In genomic region chr15:31254431-31255175, GRCh38 we compare ENCODE assay signal across 11 cellular contexts.
DNase-seq lines count a peak whose midpoint lies in the region; ATAC-seq and TF ChIP-seq lines count a peak whose summit lies in the region.
"Had no signal": no experiment of that assay in that cellular context is flagged by ENCODE, and none has a peak within 500 bp of the region (broad histone marks: within the 10 kb centered on the region; RNA-seq: fewer than 3 reads in every experiment).

No MANE protein-coding gene starts in this region.

- 33% methylated on average over 7 of the region's 7 CpGs for WGBS in smooth muscle cell (ENCODE audit: low lambda C conversion rate)

- no peak overlapping the region for H3K4me3 ChIP-seq in BLaER1 treated with 17β-estradiol and CSF1 and Interleukin-3, amounts not matched to agents 10 nM and 100 nM
- H3K4me3 ChIP-seq in cardiac fibroblast (replicated peaks in 1 of 2; ENCODE audit: low read depth in 2 of 2, low read length in 2 of 2): no peak overlapping the region
- H3K4me3 ChIP-seq in mucosa of rectum (ENCODE audit: low read length in 2 of 2): peak overlapping the region; percentile 27 to 48
- no peak overlapping the region for H3K4me3 ChIP-seq in lower lobe of right lung
- no peak overlapping the region for H3K4me3 ChIP-seq in smooth muscle cell

- peak overlapping the region; percentile 60 to 81 (median 77); a peak in 21 of 22 replicates for H3K4me2 ChIP-seq in BLaER1 treated with 17β-estradiol and CSF1 and Interleukin-3, amounts not matched to agents 10 nM and 100 nM
- H3K4me2 ChIP-seq in smooth muscle cell: no peak overlapping the region

- peak overlapping the region in 3 of 11 experiments; percentile 17 to 25 (median 21); a peak in 2 of 22 replicates for H3K9ac ChIP-seq in BLaER1 treated with 17β-estradiol and CSF1 and Interleukin-3, amounts not matched to agents 10 nM and 100 nM
- H3K9ac ChIP-seq in mucosa of rectum (ENCODE audit: low read depth in 1 of 2, low read length in 2 of 2) (peak overlapping the region in 1 of 2 donors; percentile 61), smooth muscle cell (ENCODE audit: low read depth) (no peak overlapping the region)

- no peaks in the 10 kb centered on the region for H4K20me1 ChIP-seq in BLaER1 treated with 17β-estradiol and CSF1 and Interleukin-3, amounts not matched to agents 10 nM and 100 nM
- H4K20me1 ChIP-seq in smooth muscle cell (ENCODE audit: low read depth): no peaks in the 10 kb centered on the region

- no peaks in the 10 kb centered on the region for H3K27me3 ChIP-seq in BLaER1 treated with 17β-estradiol and CSF1 and Interleukin-3, amounts not matched to agents 10 nM and 100 nM
- H3K27me3 ChIP-seq in mucosa of rectum (ENCODE audit: control insufficient read depth in 2 of 2, insufficient read depth in 2 of 2, low read length in 2 of 2): no peaks in the 10 kb centered on the region
- no peaks in the 10 kb centered on the region for H3K27me3 ChIP-seq in lower lobe of right lung (ENCODE audit: low read depth)
- no peaks in the 10 kb centered on the region for H3K27me3 ChIP-seq in smooth muscle cell (ENCODE audit: low read depth)

- peaks cover 36 to 47% (median 38%) of the 10 kb centered on the region in 10 experiments for H3K4me1 ChIP-seq in BLaER1 treated with 17β-estradiol and CSF1 and Interleukin-3, amounts not matched to agents 10 nM and 100 nM
- H3K4me1 ChIP-seq in mucosa of rectum (ENCODE audit: control insufficient read depth in 2 of 2, insufficient read depth in 2 of 2, low read length in 2 of 2) (peaks cover 30 to 34% of the 10 kb centered on the region in 2 donors), lower lobe of right lung (peaks cover 15% of the 10 kb centered on the region), smooth muscle cell (ENCODE audit: low read depth) (no peaks in the 10 kb centered on the region)

- H3K9me3 ChIP-seq in BLaER1 treated with 17β-estradiol and CSF1 and Interleukin-3, amounts not matched to agents 10 nM and 100 nM (replicated peaks in 1 of 11): no peaks in the 10 kb centered on the region; a peak in 1 of 22 replicates
- H3K9me3 ChIP-seq in mucosa of rectum (ENCODE audit: control insufficient read depth in 2 of 2, low read length in 2 of 2) (no peaks in the 10 kb centered on the region), lower lobe of right lung (no peaks in the 10 kb centered on the region), smooth muscle cell (replicated peaks; ENCODE audit: low read depth) (no peaks in the 10 kb centered on the region)

- TF ChIP-seq CTCF in cardiac fibroblast (IDR thresholded peaks at IDR 0.05; ENCODE audit: low read depth, low read length) (no peak), lower lobe of right lung (IDR thresholded peaks at IDR 0.05) (no peak), smooth muscle cell (IDR thresholded peaks at IDR 0.05; ENCODE audit: borderline replicate concordance, insufficient read depth, poor library complexity, severe bottlenecking) (no peak), GM10248 (IDR thresholded peaks at IDR 0.05; ENCODE audit: control extremely low read depth, extremely low read depth, low read depth, missing control alignments) (no peak)

- peak overlapping the region in 8 of 11 experiments; percentile 45 to 75 (median 70); a peak in 14 of 22 replicates for H3K27ac ChIP-seq in BLaER1 treated with 17β-estradiol and CSF1 and Interleukin-3, amounts not matched to agents 10 nM and 100 nM
- H3K27ac ChIP-seq in mucosa of rectum (ENCODE audit: low read depth in 2 of 2, low read length in 2 of 2) (peak overlapping the region; percentile 86 to 91), lower lobe of right lung (no peak overlapping the region), smooth muscle cell (ENCODE audit: low read depth) (no peak overlapping the region)

- no peaks in the 10 kb centered on the region for H3F3A ChIP-seq in smooth muscle cell (ENCODE audit: low read depth)

- ATAC-seq in lower lobe of right lung: no peak
- ATAC-seq: activated CD4-positive, CD25-positive, alpha-beta regulatory T cell treated with anti-CD3 and anti-CD28 coated beads, Interleukin-2, amount 50 U/mL, for 24 hours had no signal

- H3K36me3 ChIP-seq in BLaER1 treated with 17β-estradiol and CSF1 and Interleukin-3, amounts not matched to agents 10 nM and 100 nM: no peaks in the 10 kb centered on the region
- H3K36me3 ChIP-seq in mucosa of rectum (ENCODE audit: control insufficient read depth in 2 of 2, insufficient read depth in 2 of 2, low read length in 2 of 2) (no peaks in the 10 kb centered on the region), lower lobe of right lung (no peaks in the 10 kb centered on the region), smooth muscle cell (ENCODE audit: low read depth) (no peaks in the 10 kb centered on the region)

- no peaks in the 10 kb centered on the region for H3K79me2 ChIP-seq in smooth muscle cell (ENCODE audit: low read depth)

- DNase-seq in HT-29 (ENCODE audit: low spot score) (peak; percentile 56), cardiac fibroblast (ENCODE audit: low read depth in 2 of 2) (peak; percentile 73 to 74), NCI-H187 treated with DMSO at 0.1 percent for 48 hours (lab: John Stamatoyannopoulos, UW) (no peak), lower lobe of right lung (no peak), smooth muscle cell (lab: John Stamatoyannopoulos, UW; ENCODE audit: unreplicated experiment) (no peak), GM10248 (ENCODE audit: extremely low spot score) (no peak)
- DNase-seq: DMS 273 treated with DMSO at 0.1 percent for 48 hours, foreskin melanocyte had no signal

- POLR2A ChIA-PET in GM10248 (lab: Yijun Ruan, JAX): interaction anchor here (1.1 kb wide), 1 partner anchor 71 kb away, joined by 3 read pairs; no protein-coding TSS in a partner anchor

- CTCF ChIA-PET in GM10248 (lab: Yijun Ruan, JAX): interaction anchor here (1.0 to 7.6 kb wide), 8 partner anchors 9 to 234 kb away, joined by 3 to 56 read pairs (median 6); partner anchors contain the start of gene KLF13

- no peak overlapping the region for H2AFZ ChIP-seq in smooth muscle cell (ENCODE audit: low read depth)

- intact Hi-C loops in lower lobe of right lung (cut with DNase I): no loop called here

Comparison
In these comparisons a context has a peak if more than half of its experiments do, and no peak if none do; other contexts are left out.
1. H3K27ac ChIP-seq: peak in BLaER1 treated with 17β-estradiol and CSF1 and Interleukin-3, amounts not matched to agents 10 nM and 100 nM (8 of 11) and mucosa of rectum (2 of 2); none in lower lobe of right lung (single experiment) and smooth muscle cell (single experiment).
2. H3K4me3 ChIP-seq: peak in mucosa of rectum (2 of 2); none in BLaER1 treated with 17β-estradiol and CSF1 and Interleukin-3, amounts not matched to agents 10 nM and 100 nM (0 of 10), cardiac fibroblast (0 of 2), lower lobe of right lung (single experiment) and smooth muscle cell (single experiment).
3. DNase-seq: peak in HT-29 (single experiment) and cardiac fibroblast (2 of 2); none in NCI-H187 treated with DMSO at 0.1 percent for 48 hours (single experiment), lower lobe of right lung (single experiment), smooth muscle cell (single experiment) and GM10248 (single experiment).